Comparison of ENCODE assay signal across 1 cellular context in genomic region chr16:27389272-27389961, GRCh38.
TF ChIP-seq lines count a peak whose summit lies in the region.

No MANE protein-coding gene starts in this region.

TF ChIP-seq in GM12878, 131 proteins besides CTCF, POLR2A, EP300 and RAD21 (continues in another document):
- TF ChIP-seq HDAC2 (IDR thresholded peaks at IDR 0.05): no peak
- no peak for TF ChIP-seq ESRRA (IDR thresholded peaks at IDR 0.05; ENCODE audit: low read length)
- no peak for TF ChIP-seq ZZZ3 (IDR thresholded peaks at IDR 0.05; ENCODE audit: control insufficient read depth, insufficient read length, low read depth)
- no peak for TF ChIP-seq SUZ12 (IDR thresholded peaks at IDR 0.05; ENCODE audit: unreplicated experiment)
- no peak for TF ChIP-seq USF1 (IDR thresholded peaks at IDR 0.05; ENCODE audit: borderline replicate concordance, extremely low read length, insufficient read depth, low read depth, low read length)
- no peak for TF ChIP-seq ZSCAN29 (IDR thresholded peaks at IDR 0.05)
- TF ChIP-seq MLLT1 (IDR thresholded peaks at IDR 0.05): no peak
- peak; percentile 77 for TF ChIP-seq ZBED1 (IDR thresholded peaks at IDR 0.05; ENCODE audit: borderline replicate concordance)
- TF ChIP-seq MXI1 (IDR thresholded peaks at IDR 0.05; ENCODE audit: low read depth, low read length): no peak
- peak; percentile 86 for TF ChIP-seq BCL11A (IDR thresholded peaks at IDR 0.05; ENCODE audit: low read depth, low read length)
- no peak for TF ChIP-seq KAT2A (conservative IDR thresholded peaks at IDR 0.05; ENCODE audit: control insufficient read depth, low read depth, low read length)
- TF ChIP-seq ETV6 (conservative IDR thresholded peaks at IDR 0.05 in 1 of 2, IDR thresholded peaks at IDR 0.05 in 1 of 2; ENCODE audit: borderline replicate concordance in 1 of 2, low read depth in 1 of 2): peak in 1 of 2 experiments; percentile 71; a peak in 2 of 4 replicates
- no peak for TF ChIP-seq ZBTB40 (IDR thresholded peaks at IDR 0.05; ENCODE audit: borderline replicate concordance)
- no peak for TF ChIP-seq KDM1A (IDR thresholded peaks at IDR 0.05; ENCODE audit: borderline replicate concordance)
- no peak for TF ChIP-seq RAD51 (IDR thresholded peaks at IDR 0.05)
- TF ChIP-seq MYC (IDR thresholded peaks at IDR 0.05; ENCODE audit: insufficient read depth, insufficient read length, insufficient replicate concordance, low read length, severe bottlenecking): no peak
- TF ChIP-seq WRNIP1 (IDR thresholded peaks at IDR 0.05; ENCODE audit: borderline replicate concordance, low read depth, low read length): no peak
- TF ChIP-seq ATF2 (IDR thresholded peaks at IDR 0.05; ENCODE audit: low read length): peak; percentile 76
- TF ChIP-seq PRDM15 (CRISPR knock-in tag; IDR thresholded peaks at IDR 0.05): no peak
- no peak for TF ChIP-seq ZBTB11 (CRISPR knock-in tag; IDR thresholded peaks at IDR 0.05)
- no peak for TF ChIP-seq ZNF207 (IDR thresholded peaks at IDR 0.05; ENCODE audit: borderline replicate concordance)
- TF ChIP-seq SP1 (IDR thresholded peaks at IDR 0.05; ENCODE audit: low read depth, low read length): peak; percentile 10
- TF ChIP-seq MTA3 (IDR thresholded peaks at IDR 0.05; ENCODE audit: borderline replicate concordance, low read length): peak; percentile 93; the same call in 1 of the 2 replicates
- TF ChIP-seq E2F8 (IDR thresholded peaks at IDR 0.05; ENCODE audit: low read depth, partially characterized antibody): no peak
- TF ChIP-seq LARP7 (IDR thresholded peaks at IDR 0.05): no peak
- no peak for TF ChIP-seq CHD4 (IDR thresholded peaks at IDR 0.05)
- TF ChIP-seq CHD2 (IDR thresholded peaks at IDR 0.05; ENCODE audit: borderline replicate concordance, low read depth, low read length): no peak
- no peak for TF ChIP-seq MAX (IDR thresholded peaks at IDR 0.05; ENCODE audit: low read depth, low read length)
- TF ChIP-seq IKZF2 (IDR thresholded peaks at IDR 0.05): peak in 1 of 2 experiments; percentile 49; a peak in 1 of 4 replicates
- no peak for TF ChIP-seq BACH1 (IDR thresholded peaks at IDR 0.05; ENCODE audit: borderline replicate concordance)
- TF ChIP-seq IKZF1 (conservative IDR thresholded peaks at IDR 0.05): 0 out of 2 replicates have a peak, but pooled peaks have one; percentile 49
- peak; percentile 89 for TF ChIP-seq CREM (IDR thresholded peaks at IDR 0.05; ENCODE audit: low read depth)
- peak; percentile 83 for TF ChIP-seq IRF4 (IDR thresholded peaks at IDR 0.05; ENCODE audit: low read depth, low read length)
- TF ChIP-seq BMI1 (IDR thresholded peaks at IDR 0.05; ENCODE audit: borderline replicate concordance): no peak
- TF ChIP-seq RELB (IDR thresholded peaks at IDR 0.05; ENCODE audit: low read depth): 0 out of 2 replicates have a peak, but pooled peaks have one; percentile 24
- TF ChIP-seq PAX5 (IDR thresholded peaks at IDR 0.05; ENCODE audit: borderline replicate concordance, low read depth, low read length): peak; percentile 87; the same call in 1 of the 2 replicates
- no peak for TF ChIP-seq BCL3 (IDR thresholded peaks at IDR 0.05; ENCODE audit: borderline replicate concordance, insufficient read depth, low read depth, low read length, poor library complexity, severe bottlenecking)
